Comparison of ENCODE assay signal across 8 cellular contexts in genomic region chr1:235783148-235783776, GRCh38.
DNase-seq lines count a peak whose midpoint lies in the region; ATAC-seq and TF ChIP-seq lines count a peak whose summit lies in the region.

No MANE protein-coding gene starts in this region.

- no peaks in the 10 kb centered on the region for H3K4me1 ChIP-seq in left ventricle myocardium inferior

- no peak overlapping the region for H3K4me3 ChIP-seq in left ventricle myocardium inferior
- no peak overlapping the region for H3K4me3 ChIP-seq in coronary artery

- no peak for DNase-seq in left ventricle myocardium inferior
- no peak for DNase-seq in Right ventricle myocardium superior
- peak; percentile 76 for DNase-seq in NCI-H82 (lab: John Stamatoyannopoulos, UW)
- no peak for DNase-seq in coronary artery (ENCODE audit: low spot score)
- DNase-seq in osteocyte (ENCODE audit: extremely low spot score, unreplicated experiment), result no peak
- no peak for DNase-seq in occipital lobe (lab: John Stamatoyannopoulos, UW)
- DNase-seq in COLO668 (lab: John Stamatoyannopoulos, UW; ENCODE audit: unreplicated experiment), result no peak

- no peaks in the 10 kb centered on the region for H3K9me3 ChIP-seq in left ventricle myocardium inferior (replicated peaks)

- H3K27ac ChIP-seq in left ventricle myocardium inferior (replicated peaks) (no peak overlapping the region), coronary artery (no peak overlapping the region)

- no peak overlapping the region for H3K4me3 Mint-ChIP-seq in osteocyte (ENCODE audit: unreplicated experiment)

- ATAC-seq in Right ventricle myocardium superior (ENCODE audit: poor library complexity) (no peak), HG02884 (IDR thresholded peaks at IDR 0.05; ENCODE audit: unreplicated experiment) (no peak)

- H3K27ac Mint-ChIP-seq in osteocyte (ENCODE audit: unreplicated experiment), result no peak overlapping the region

- peaks cover 42% of the 10 kb centered on the region for H3K36me3 ChIP-seq in left ventricle myocardium inferior

- no peaks in the 10 kb centered on the region for H3K27me3 ChIP-seq in left ventricle myocardium inferior (ENCODE audit: low read depth)

- TF ChIP-seq CTCF in left ventricle myocardium inferior (IDR thresholded peaks at IDR 0.05; ENCODE audit: borderline replicate concordance) (peak; percentile 65), coronary artery (IDR thresholded peaks at IDR 0.05) (peak; percentile 25), osteocyte (IDR thresholded peaks at IDR 0.05) (peak; percentile 67)

- no peaks in the 10 kb centered on the region for H3K27me3 Mint-ChIP-seq in osteocyte (ENCODE audit: unreplicated experiment)

- H3K36me3 Mint-ChIP-seq in osteocyte (ENCODE audit: unreplicated experiment), result peaks cover 13% of the 10 kb centered on the region

- intact Hi-C loops in left ventricle myocardium inferior (cut with micrococcal nuclease), result no loop called here
- intact Hi-C loops in Right ventricle myocardium superior (cut with DNase I), result loop anchor here (5.0 kb wide), 1 partner anchor 271 kb away; no protein-coding TSS in a partner anchor

- no peaks in the 10 kb centered on the region for H3K9me3 Mint-ChIP-seq in osteocyte (ENCODE audit: unreplicated experiment)

- H3K4me1 Mint-ChIP-seq in osteocyte (ENCODE audit: unreplicated experiment), result peaks cover 8% of the 10 kb centered on the region
